Comparison of ENCODE assay signal across 16 cellular contexts in genomic region chr10:79941146-79941545, GRCh38. TPM values are rescaled to one million over a fixed set of nuclear protein-coding genes. Genes with fewer than 3 reads are reported as not detected.
DNase-seq lines count a peak whose midpoint lies in the region; ATAC-seq and TF ChIP-seq lines count a peak whose summit lies in the region.
"Had no signal": no experiment of that assay in that cellular context is flagged by ENCODE, and none has a peak within 500 bp of the region (broad histone marks: within the 10 kb centered on the region; RNA-seq: fewer than 3 reads in every experiment).

No MANE protein-coding gene starts in this region.

- H3K9me3 Mint-ChIP-seq in IgD-negative memory B cell (no peaks in the 10 kb centered on the region), osteocyte (ENCODE audit: unreplicated experiment) (no peaks in the 10 kb centered on the region)
- H3K9me3 Mint-ChIP-seq: CD4-positive, alpha-beta T cell; GM23338 had no signal

- intact Hi-C loops in Right ventricle myocardium superior (cut with DNase I) = no loop called here

- peaks cover 2% of the 10 kb centered on the region for H3K27me3 Mint-ChIP-seq in IgD-negative memory B cell
- H3K27me3 Mint-ChIP-seq in osteocyte (ENCODE audit: unreplicated experiment) = peaks cover 29% of the 10 kb centered on the region
- H3K27me3 Mint-ChIP-seq: CD4-positive, alpha-beta T cell had no signal

- ATAC-seq in Right ventricle myocardium superior (ENCODE audit: poor library complexity) = no peak
- ATAC-seq: GM23338 had no signal

- no peaks in the 10 kb centered on the region for H3K36me3 Mint-ChIP-seq in IgD-negative memory B cell
- H3K36me3 Mint-ChIP-seq in osteocyte (ENCODE audit: unreplicated experiment) = no peaks in the 10 kb centered on the region

- H3K4me1 Mint-ChIP-seq in IgD-negative memory B cell = peaks cover 26 to 32% (median 28%) of the 10 kb centered on the region in 3 donors
- H3K4me1 Mint-ChIP-seq in osteocyte (ENCODE audit: unreplicated experiment) = no peaks in the 10 kb centered on the region
- H3K4me1 Mint-ChIP-seq: GM23338 had no signal

- DNase-seq in AG20443 (ENCODE audit: low spot score) (peak; percentile 7), islet precursor cell (peak; percentile 33), osteocyte (ENCODE audit: extremely low spot score, unreplicated experiment) (peak; percentile 73), inferior parietal cortex (ENCODE audit: extremely low spot score) (no peak), NCI-H1092 treated with DMSO at 0.1 percent for 48 hours (lab: John Stamatoyannopoulos, UW) (no peak), Right ventricle myocardium superior (no peak), NOMO-1 (lab: John Stamatoyannopoulos, UW; ENCODE audit: unreplicated experiment in 2 of 2) (no peak)
- DNase-seq: BE2C; C1 segment of cervical spinal cord; Caco-2; CD4-positive, alpha-beta T cell; HCEC 1CT had no signal

- peak overlapping the region in 1 of 4 donors; percentile 9 for H3K4me3 Mint-ChIP-seq in IgD-negative memory B cell
- H3K4me3 Mint-ChIP-seq in osteocyte (ENCODE audit: unreplicated experiment) = no peak overlapping the region
- H3K4me3 Mint-ChIP-seq: CD4-positive, alpha-beta T cell; GM23338 had no signal

- TF ChIP-seq CTCF in osteocyte (IDR thresholded peaks at IDR 0.05) = no peak

- H3K27ac Mint-ChIP-seq in IgD-negative memory B cell = peak overlapping the region in 2 of 3 donors; percentile 10 to 95
- no peak overlapping the region for H3K27ac Mint-ChIP-seq in osteocyte (ENCODE audit: unreplicated experiment)
- H3K27ac Mint-ChIP-seq: CD4-positive, alpha-beta T cell; GM23338 had no signal

RNA-seq across cellular contexts. Expression of gene SFTPD, which starts 7.8 kb away (rescaled TPM):
- polyA plus RNA-seq in IgD-negative memory B cell = not detected
- total RNA-seq in osteocyte (0.35 and 0.60 TPM in 2 replicates), Right ventricle myocardium superior (0.81 TPM)
- total RNA-seq: A172; CD4-positive, alpha-beta T cell; GM23338; HT-29 had no signal
- polyA plus RNA-seq: GM23338 had no signal

Comparison
In these comparisons a context has a peak if more than half of its experiments do, and no peak if none do; other contexts are left out.
1. DNase-seq: peak in AG20443 (single experiment), islet precursor cell (single experiment) and osteocyte (single experiment); none in inferior parietal cortex (single experiment), NCI-H1092 treated with DMSO at 0.1 percent for 48 hours (single experiment), Right ventricle myocardium superior (single experiment) and NOMO-1 (0 of 2).